9 cellular contexts compared by ENCODE assay signal in genomic region chr17:81422776-81423697, GRCh38. TPM values are rescaled to one million over a fixed set of nuclear protein-coding genes. Genes with fewer than 3 reads are reported as not detected.
A peak's percentile ranks its signal among the peaks of the same experiment; 100 is the strongest.
DNase-seq lines count a peak whose midpoint lies in the region; ATAC-seq lines count a peak whose summit lies in the region.
"Had no signal": no experiment of that assay in that cellular context is flagged by ENCODE, and none has a peak within 500 bp of the region (broad histone marks: within the 10 kb centered on the region; RNA-seq: fewer than 3 reads in every experiment).

No MANE protein-coding gene starts in this region.

- H2BK120ac ChIP-seq in mesenchymal stem cell (ENCODE audit: low read depth, low read length): peak overlapping the region; percentile 100

- H4K91ac ChIP-seq in mesenchymal stem cell (ENCODE audit: low read length): peak overlapping the region; percentile 100

- peak overlapping the region; percentile 1 to 54 for H3K23ac ChIP-seq in mesenchymal stem cell (ENCODE audit: low read length in 2 of 2)

- no peaks in the 10 kb centered on the region for H3K9me3 ChIP-seq in mesenchymal stem cell (ENCODE audit: control insufficient read depth, low read length)
- H3K9me3 ChIP-seq in aorta (ENCODE audit: control insufficient read depth, low read length): no peaks in the 10 kb centered on the region

- DNase-seq in DMS 273 (lab: John Stamatoyannopoulos, UW; ENCODE audit: unreplicated experiment): peak; percentile 64
- DNase-seq in DMS 273 treated with DMSO at 0.1 percent for 48 hours (lab: John Stamatoyannopoulos, UW): no peak
- peak; percentile 94 for DNase-seq in dermis blood vessel endothelial cell
- DNase-seq in mesenchymal stem cell: peak; percentile 98
- peak; percentile 95 to 97 for DNase-seq in aorta
- no peak for DNase-seq in NCI-H510A treated with DMSO at 0.1 percent for 48 hours (lab: John Stamatoyannopoulos, UW)

- peak overlapping the region in 1 of 2 experiments; percentile 78 for H3K14ac ChIP-seq in mesenchymal stem cell (ENCODE audit: low read length in 2 of 2)

- intact Hi-C loops in aorta (cut with DNase I): no loop called here

- H3K18ac ChIP-seq in mesenchymal stem cell (ENCODE audit: low read depth in 1 of 2, low read length in 2 of 2): peak overlapping the region; percentile 97 to 99

- H4K8ac ChIP-seq in mesenchymal stem cell (ENCODE audit: low read length): peak overlapping the region; percentile 98

- WGBS in mesenchymal stem cell: 7% methylated on average over 29 of the region's 34 CpGs
- 1 to 3% methylated on average over 30 to 34 of the region's 34 CpGs for WGBS in aorta, 2 donors

- H2BK15ac ChIP-seq in mesenchymal stem cell (ENCODE audit: low read depth, poor library complexity, severe bottlenecking): peak overlapping the region; percentile 100

- H3K27ac ChIP-seq in mesenchymal stem cell (ENCODE audit: low read length, poor library complexity, severe bottlenecking) (peak overlapping the region; percentile 88), aorta (ENCODE audit: low read depth in 1 of 2, low read length in 2 of 2) (peak overlapping the region; percentile 92 to 96)
- H3K27ac ChIP-seq: 22Rv1 had no signal

- H3K9ac ChIP-seq in mesenchymal stem cell (ENCODE audit: low read length): peak overlapping the region; percentile 71

- H3K4me1 ChIP-seq in mesenchymal stem cell (ENCODE audit: control insufficient read depth, insufficient read depth, low read depth, low read length) (peaks cover 71% of the 10 kb centered on the region), aorta (ENCODE audit: control insufficient read depth in 1 of 2, insufficient read depth in 2 of 2, low read length in 2 of 2) (no peaks in the 10 kb centered on the region)

- ATAC-seq in aorta (ENCODE audit: low FRiP score) (peak; percentile 65), GM21390 (IDR thresholded peaks at IDR 0.05; ENCODE audit: unreplicated experiment) (no peak), HG03342 (IDR thresholded peaks at IDR 0.05; ENCODE audit: unreplicated experiment) (no peak)

- peaks cover 26% of the 10 kb centered on the region for H3K79me1 ChIP-seq in mesenchymal stem cell (replicated peaks; ENCODE audit: low read length, poor library complexity, severe bottlenecking)

- H3K4me3 ChIP-seq in mesenchymal stem cell (ENCODE audit: insufficient read depth in 1 of 2, low read depth in 1 of 2, low read length in 2 of 2): peak overlapping the region; percentile 33 to 53
- no peak overlapping the region for H3K4me3 ChIP-seq in aorta (ENCODE audit: low read length in 2 of 2)

- H2AK5ac ChIP-seq in mesenchymal stem cell (ENCODE audit: low read length, severe bottlenecking): peak overlapping the region; percentile 85

- peaks cover 0 to 24% of the 10 kb centered on the region in 2 experiments for H3K36me3 ChIP-seq in mesenchymal stem cell (ENCODE audit: control insufficient read depth in 1 of 2, insufficient read depth in 2 of 2, low read depth in 1 of 2, low read length in 2 of 2)
- no peaks in the 10 kb centered on the region for H3K36me3 ChIP-seq in aorta (ENCODE audit: control insufficient read depth in 1 of 2, insufficient read depth in 2 of 2, low read length in 1 of 2)

- peak overlapping the region; percentile 51 for H3K4me2 ChIP-seq in mesenchymal stem cell (ENCODE audit: low read length, poor library complexity, severe bottlenecking)

- no peaks in the 10 kb centered on the region for H3K27me3 ChIP-seq in mesenchymal stem cell (ENCODE audit: control insufficient read depth in 1 of 2, insufficient read depth in 1 of 2, low read length in 2 of 2)
- H3K27me3 ChIP-seq in aorta (ENCODE audit: control insufficient read depth in 1 of 2, insufficient read depth in 2 of 2, low read length in 1 of 2): no peaks in the 10 kb centered on the region

- H2BK12ac ChIP-seq in mesenchymal stem cell (ENCODE audit: low read length in 2 of 2): peak overlapping the region; percentile 98

- H3K4ac ChIP-seq in mesenchymal stem cell (ENCODE audit: low read depth in 1 of 2, low read length in 2 of 2): peak overlapping the region; percentile 96 to 99

- H2AFZ ChIP-seq in mesenchymal stem cell (ENCODE audit: low read depth, low read length): no peak overlapping the region

- peak overlapping the region; percentile 90 for H2BK5ac ChIP-seq in mesenchymal stem cell (ENCODE audit: low read depth, low read length, poor library complexity, severe bottlenecking)

RNA-seq across cellular contexts. Expression of gene BAHCC1, which starts 27.8 kb away (rescaled TPM):
- total RNA-seq in dermis blood vessel endothelial cell: 4.8 and 19.3 TPM in 2 replicates
- 8.3 TPM for polyA plus RNA-seq in mesenchymal stem cell (2013, experiment 1 of 2)
- 8.6 TPM for polyA plus RNA-seq in mesenchymal stem cell (2013, experiment 2 of 2)
- 10 to 100 TPM; 22.8 to 49.3 TPM for total RNA-seq in aorta
- polyA plus RNA-seq in aorta: 10 to 100 TPM in 1 of 2 donors, 1 to 10 TPM in 1; 3.9 to 16.8 TPM

Comparison
In these comparisons a context has a peak if more than half of its experiments do, and no peak if none do; other contexts are left out.
1. DNase-seq: peak in DMS 273 (single experiment), dermis blood vessel endothelial cell (single experiment), mesenchymal stem cell (single experiment) and aorta (2 of 2); none in DMS 273 treated with DMSO at 0.1 percent for 48 hours (single experiment) and NCI-H510A treated with DMSO at 0.1 percent for 48 hours (single experiment).
2. H3K4me3 ChIP-seq: peak in mesenchymal stem cell (2 of 2); none in aorta (0 of 2).